Comparison of ENCODE assay signal across 8 cellular contexts in the genomic region with DNA sequence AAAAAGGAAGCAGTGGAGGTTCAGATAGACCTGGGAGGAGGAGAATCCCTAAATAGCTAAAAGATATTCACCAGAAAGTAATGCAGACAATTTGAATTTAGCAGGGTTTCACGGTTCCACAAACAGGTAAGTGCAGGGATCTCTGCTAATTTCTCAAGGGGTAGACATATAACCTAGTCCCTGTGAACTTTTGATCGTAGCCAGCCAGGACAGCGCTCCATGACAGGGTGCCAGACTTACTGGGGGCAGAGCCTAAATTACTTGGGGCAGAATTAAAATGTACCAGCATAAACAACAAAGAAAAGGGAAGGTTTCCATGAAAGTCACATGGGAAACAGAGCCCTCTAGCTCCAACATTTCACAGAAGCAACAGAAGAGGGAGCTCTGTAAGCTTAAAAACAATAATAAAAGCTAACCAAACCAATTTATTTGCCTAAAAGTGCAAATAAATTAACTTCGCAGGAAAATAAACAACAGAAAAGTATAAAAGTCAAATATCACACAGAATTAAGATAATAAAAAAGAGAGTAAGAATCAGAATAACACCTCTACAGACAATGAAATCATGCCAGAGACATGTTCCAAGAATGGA.
A peak's percentile ranks its signal among the peaks of the same experiment; 100 is the strongest.
DNase-seq lines count a peak whose midpoint lies in the region; ATAC-seq and TF ChIP-seq lines count a peak whose summit lies in the region.

No MANE protein-coding gene starts in this region.

- no peak overlapping the region for H3K27ac ChIP-seq in foreskin keratinocyte

- ATAC-seq in foreskin keratinocyte: peak; percentile 29
- no peak for ATAC-seq in stimulated activated naive CD8-positive, alpha-beta T cell treated with anti-CD3 and anti-CD28 coated beads, Interleukin-15, Interleukin-2, amounts not matched to agents 100 U/mL and 50 U/mL, for 24 hours

- no peaks in the 10 kb centered on the region for H3K27me3 ChIP-seq in foreskin keratinocyte

- TF ChIP-seq CTCF in foreskin keratinocyte (conservative IDR thresholded peaks at IDR 0.05): peak; percentile 72

- DNase-seq in NCI-H748 (lab: John Stamatoyannopoulos, UW; ENCODE audit: unreplicated experiment) (peak; percentile 32), NCI-H748 treated with DMSO at 0.1 percent for 48 hours (lab: John Stamatoyannopoulos, UW) (no peak), OCI-M1 (lab: John Stamatoyannopoulos, UW) (peak; percentile 71), foreskin keratinocyte (peak in 1 of 2 donors; percentile 34), stromal cell of bone marrow (ENCODE audit: low read depth) (peak; percentile 36)
- no peak for DNase-seq in stimulated activated naive CD8-positive, alpha-beta T cell treated with anti-CD3 and anti-CD28 coated beads, Interleukin-15, Interleukin-2, amounts not matched to agents 100 U/mL and 50 U/mL, for 24 hours
- DNase-seq in activated CD4-positive, CD25-positive, alpha-beta regulatory T cell treated with anti-CD3 and anti-CD28 coated beads, Interleukin-2, amount 50 U/mL, for 72 hours: no peak
- DNase-seq in activated CD4-positive, alpha-beta T cell treated with anti-CD3 and anti-CD28 coated beads, Interleukin-2, amount 50 U/mL, for 48 hours: no peak

- no peaks in the 10 kb centered on the region for H3K4me1 ChIP-seq in foreskin keratinocyte

Comparison
In these comparisons a context has a peak if more than half of its experiments do, and no peak if none do; other contexts are left out.
1. DNase-seq: peak in NCI-H748 (single experiment), OCI-M1 (single experiment) and stromal cell of bone marrow (single experiment); none in NCI-H748 treated with DMSO at 0.1 percent for 48 hours (single experiment), stimulated activated naive CD8-positive, alpha-beta T cell treated with anti-CD3 and anti-CD28 coated beads, Interleukin-15, Interleukin-2, amounts not matched to agents 100 U/mL and 50 U/mL, for 24 hours (single experiment), activated CD4-positive, CD25-positive, alpha-beta regulatory T cell treated with anti-CD3 and anti-CD28 coated beads, Interleukin-2, amount 50 U/mL, for 72 hours (single experiment) and activated CD4-positive, alpha-beta T cell treated with anti-CD3 and anti-CD28 coated beads, Interleukin-2, amount 50 U/mL, for 48 hours (0 of 2).